8 cellular contexts compared by ENCODE assay signal in the genomic region with DNA sequence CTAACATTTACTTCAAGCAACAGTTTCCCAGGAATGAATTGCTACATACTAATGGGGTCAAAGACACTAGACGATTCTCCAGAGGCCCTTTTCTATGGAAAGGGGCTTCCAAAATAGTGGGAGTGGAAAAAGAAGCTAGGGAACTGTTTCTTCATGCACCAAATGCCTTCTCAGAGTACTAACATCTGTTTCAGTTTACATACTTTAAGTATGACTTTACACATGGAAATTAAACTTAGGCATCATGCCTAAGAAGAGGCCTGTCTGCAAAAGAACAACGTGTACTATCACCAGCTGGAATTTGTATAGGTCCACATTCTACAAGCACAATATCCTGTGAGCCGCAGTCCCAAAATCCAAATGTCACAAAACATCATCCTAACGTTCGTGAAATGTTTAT. TPM values are rescaled to one million over a fixed set of nuclear protein-coding genes. Genes with fewer than 3 reads are reported as not detected.
DNase-seq lines count a peak whose midpoint lies in the region; ATAC-seq, FAIRE-seq and TF ChIP-seq lines count a peak whose summit lies in the region.

No MANE protein-coding gene starts in this region.

- no peaks in the 10 kb centered on the region for H3K79me2 ChIP-seq in H1 (ENCODE audit: control insufficient read depth in 1 of 2, insufficient read depth in 2 of 2, low read length in 2 of 2)

- no peak overlapping the region for H3K27ac ChIP-seq in H1 (ENCODE audit: low read depth, low read length)
- peak overlapping the region; percentile 76 to 86 for H3K27ac ChIP-seq in uterus

- no peaks in the 10 kb centered on the region for H3K9me3 Mint-ChIP-seq in activated naive CD4-positive, alpha-beta T cell treated with anti-CD3 and anti-CD28 coated beads, Interleukin-2, amount 50 U/mL, for 24 hours
- H3K9me3 Mint-ChIP-seq in activated naive CD4-positive, alpha-beta T cell treated with anti-CD3 and anti-CD28 coated beads for 36 hours, result no peaks in the 10 kb centered on the region

- H3K9me3 ChIP-seq in H1 (ENCODE audit: insufficient read depth in 2 of 2, low read depth in 1 of 2, low read length in 1 of 2) (no peaks in the 10 kb centered on the region), mucosa of descending colon (no peaks in the 10 kb centered on the region), uterus (no peaks in the 10 kb centered on the region)

- CTCF ChIA-PET in activated naive CD4-positive, alpha-beta T cell treated with anti-CD3 and anti-CD28 coated beads for 36 hours (lab: Charles Lee), result interaction anchor here (0.6 to 3.4 kb wide), 14 partner anchors 13 to 888 kb away, joined by 3 to 53 read pairs (median 4); no protein-coding TSS in a partner anchor
- CTCF ChIA-PET in H1 (lab: Charles Lee; ENCODE audit: partially characterized antibody), result interaction anchor here (0.9 to 3.4 kb wide), 22 partner anchors 9 to 1568 kb away, joined by 3 to 23 read pairs (median 4); no protein-coding TSS in a partner anchor

- POLR2A ChIA-PET in H1 (lab: Charles Lee; ENCODE audit: partially characterized antibody), result interaction anchor here (1.0 kb wide), 1 partner anchor 317 kb away, joined by 3 read pairs; no protein-coding TSS in a partner anchor

- no peaks in the 10 kb centered on the region for H3K23me2 ChIP-seq in H1 (ENCODE audit: low read depth, low read length)

- no peak overlapping the region for H3K4me2 ChIP-seq in H1 (ENCODE audit: insufficient read depth in 1 of 2, low read depth in 2 of 2, low read length in 2 of 2)

- H2BK5ac ChIP-seq in H1 (ENCODE audit: low read depth, low read length), result no peak overlapping the region

- H3K56ac ChIP-seq in H1 (replicated peaks; ENCODE audit: insufficient read length, low read depth, low read length), result no peak overlapping the region

- no peaks in the 10 kb centered on the region for H3K79me1 ChIP-seq in H1 (ENCODE audit: low read depth, low read length)

- no peaks in the 10 kb centered on the region for H3K36me3 Mint-ChIP-seq in activated naive CD4-positive, alpha-beta T cell treated with anti-CD3 and anti-CD28 coated beads, Interleukin-2, amount 50 U/mL, for 24 hours
- no peaks in the 10 kb centered on the region for H3K36me3 Mint-ChIP-seq in activated naive CD4-positive, alpha-beta T cell treated with anti-CD3 and anti-CD28 coated beads for 36 hours (ENCODE audit: low read depth)

- H4K8ac ChIP-seq in H1 (ENCODE audit: extremely low read depth, insufficient read depth, low read length), result no peak overlapping the region

- H3K27ac Mint-ChIP-seq in activated naive CD4-positive, alpha-beta T cell treated with anti-CD3 and anti-CD28 coated beads, Interleukin-2, amount 50 U/mL, for 24 hours, result peak overlapping the region; percentile 38
- H3K27ac Mint-ChIP-seq in activated naive CD4-positive, alpha-beta T cell treated with anti-CD3 and anti-CD28 coated beads for 36 hours, result no peak overlapping the region

- intact Hi-C loops in activated naive CD4-positive, alpha-beta T cell treated with anti-CD3 and anti-CD28 coated beads for 36 hours (cut with micrococcal nuclease), result loop anchor here (1.0 to 5.0 kb wide), 10 partner anchors 65 to 1910 kb away; no protein-coding TSS in a partner anchor
- intact Hi-C loops in mucosa of descending colon (cut with DNase I, micrococcal nuclease) (loop anchor here in 1 of 2 donors (10.0 kb wide), 1 partner anchor 887 kb away; no protein-coding TSS in a partner anchor), uterus (cut with DNase I; ENCODE audit: low total_unique reads) (no loop called here)

- H2BK12ac ChIP-seq in H1 (ENCODE audit: low read depth, low read length), result no peak overlapping the region

- H2BK20ac ChIP-seq in H1 (ENCODE audit: low read length), result no peak overlapping the region

- no peak overlapping the region for H2BK120ac ChIP-seq in H1 (replicated peaks; ENCODE audit: low read depth, low read length)

- no peak overlapping the region for H3K14ac ChIP-seq in H1 (ENCODE audit: insufficient read length)

- H4K5ac ChIP-seq in H1 (ENCODE audit: insufficient read length, low read depth, low read length), result no peak overlapping the region

- FAIRE-seq in H1 (lab: Jason Lieb, UNC), result no peak

- H2AK5ac ChIP-seq in H1 (ENCODE audit: low read depth, low read length), result no peak overlapping the region

- H3K4me3 Mint-ChIP-seq in activated naive CD4-positive, alpha-beta T cell treated with anti-CD3 and anti-CD28 coated beads, Interleukin-2, amount 50 U/mL, for 24 hours, result no peak overlapping the region
- H3K4me3 Mint-ChIP-seq in activated naive CD4-positive, alpha-beta T cell treated with anti-CD3 and anti-CD28 coated beads for 36 hours, result no peak overlapping the region

- H4K20me1 ChIP-seq in H1 (replicated peaks in 1 of 2; ENCODE audit: control insufficient read depth in 1 of 2, insufficient read depth in 2 of 2, low read length in 2 of 2), result no peaks in the 10 kb centered on the region

- TF ChIP-seq EP300 in H1 (IDR thresholded peaks at IDR 0.05; ENCODE audit: borderline replicate concordance in 1 of 2, low read depth in 2 of 2, low read length in 2 of 2), result no peak

- no peak overlapping the region for H4K91ac ChIP-seq in H1 (replicated peaks; ENCODE audit: insufficient read length, low read length)

- H3K27me3 ChIP-seq in H1 (replicated peaks in 1 of 4; ENCODE audit: control insufficient read depth in 3 of 4, extremely low read depth in 1 of 4, insufficient read depth in 3 of 4, low read length in 3 of 4), result no peaks in the 10 kb centered on the region
- no peaks in the 10 kb centered on the region for H3K27me3 ChIP-seq in uterus

- H3K4ac ChIP-seq in H1 (replicated peaks; ENCODE audit: insufficient read length, low read depth, low read length), result no peak overlapping the region

- ATAC-seq in mucosa of descending colon (peak; percentile 56), HG02588 (IDR thresholded peaks at IDR 0.05; ENCODE audit: unreplicated experiment) (no peak)

- TF ChIP-seq RAD21 in H1 (IDR thresholded peaks at IDR 0.05 in 1 of 2, conservative IDR thresholded peaks at IDR 0.05 in 1 of 2; ENCODE audit: low read depth in 2 of 2, low read length in 2 of 2), result no peak

- no peak for DNase-seq in activated naive CD4-positive, alpha-beta T cell treated with anti-CD3 and anti-CD28 coated beads for 36 hours
- DNase-seq in H1 (ENCODE audit: low read depth in 1 of 2, low spot score in 2 of 2) (no peak), mucosa of descending colon (no peak), uterus (peak in 1 of 2 donors; percentile 30), activated T-cell treated with anti-CD3 and anti-CD28 coated beads for 4 hours (no peak)
- no peak for DNase-seq in activated CD8-positive, alpha-beta memory T cell treated with anti-CD3 and anti-CD28 coated beads for 24 hours

- no peak overlapping the region for H3K9ac ChIP-seq in H1 (replicated peaks in 1 of 4; ENCODE audit: extremely low read depth in 1 of 4, low read depth in 3 of 4, low read length in 3 of 4)

- H3K4me3 ChIP-seq in H1 (ENCODE audit: extremely low read depth in 1 of 4, insufficient read depth in 2 of 4, low read depth in 3 of 4, low read length in 4 of 4) (no peak overlapping the region), mucosa of descending colon (no peak overlapping the region), uterus (no peak overlapping the region)

- 0 out of 2 replicates have a peak overlapping the region, but pooled peaks have one; percentile 25 for H2AFZ ChIP-seq in H1 (ENCODE audit: low read length)

- no peaks in the 10 kb centered on the region for H3K27me3 Mint-ChIP-seq in activated naive CD4-positive, alpha-beta T cell treated with anti-CD3 and anti-CD28 coated beads, Interleukin-2, amount 50 U/mL, for 24 hours
- H3K27me3 Mint-ChIP-seq in activated naive CD4-positive, alpha-beta T cell treated with anti-CD3 and anti-CD28 coated beads for 36 hours (ENCODE audit: low read depth), result no peaks in the 10 kb centered on the region

- no peak overlapping the region for H3K18ac ChIP-seq in H1 (ENCODE audit: extremely low read depth, low read length)

- no peak overlapping the region for H3K23ac ChIP-seq in H1 (ENCODE audit: insufficient read length)

- TF ChIP-seq POLR2A in H1 (IDR thresholded peaks at IDR 0.05; ENCODE audit: control extremely low read depth in 1 of 2, low read depth in 2 of 2, low read length in 2 of 2), result no peak
- no peak for TF ChIP-seq POLR2A in uterus (IDR thresholded peaks at IDR 0.05)

- peaks cover 39% of the 10 kb centered on the region for H3K4me1 Mint-ChIP-seq in activated naive CD4-positive, alpha-beta T cell treated with anti-CD3 and anti-CD28 coated beads, Interleukin-2, amount 50 U/mL, for 24 hours
- H3K4me1 Mint-ChIP-seq in activated naive CD4-positive, alpha-beta T cell treated with anti-CD3 and anti-CD28 coated beads for 36 hours (ENCODE audit: low read depth), result peaks cover 29% of the 10 kb centered on the region

- H3K4me1 ChIP-seq in H1 (replicated peaks in 1 of 4; ENCODE audit: control insufficient read depth in 3 of 4, insufficient read depth in 4 of 4, low read length in 3 of 4), result no peaks in the 10 kb centered on the region
- H3K4me1 ChIP-seq in mucosa of descending colon (ENCODE audit: low read depth), result no peaks in the 10 kb centered on the region
- H3K4me1 ChIP-seq in uterus, result no peaks in the 10 kb centered on the region

- no peak overlapping the region for H2BK15ac ChIP-seq in H1 (ENCODE audit: low read length)

- no peak for TF ChIP-seq CTCF in H1 (IDR thresholded peaks at IDR 0.05; ENCODE audit: control extremely low read depth in 1 of 3, insufficient read depth in 1 of 3, low read depth in 1 of 3, low read length in 3 of 3)
- no peak for TF ChIP-seq CTCF in mucosa of descending colon (IDR thresholded peaks at IDR 0.05)
- TF ChIP-seq CTCF in uterus (IDR thresholded peaks at IDR 0.05), result no peak

- 59% methylated on average over 5 of the region's 5 CpGs; no CpG with 5 or more reads in 1 of the 2 experiments for WGBS in H1 (ENCODE audit: extremely low coverage in 1 of 2, insufficient coverage in 1 of 2, insufficient read length in 1 of 2, insufficient replicate concordance in 2 of 2, low coverage in 1 of 2, low lambda C conversion rate in 2 of 2, missing lambda C conversion rate in 1 of 2), 2 experiments

- H3K36me3 ChIP-seq in H1 (ENCODE audit: control insufficient read depth in 2 of 4, insufficient read depth in 4 of 4, low read length in 3 of 4) (no peaks in the 10 kb centered on the region), mucosa of descending colon (ENCODE audit: low read depth) (no peaks in the 10 kb centered on the region), uterus (no peaks in the 10 kb centered on the region)

RNA-seq across cellular contexts. Expression of gene WDR75, which starts 29.4 kb away (rescaled TPM):
- total RNA-seq in activated naive CD4-positive, alpha-beta T cell treated with anti-CD3 and anti-CD28 coated beads for 36 hours, result 10 to 100 TPM; 69.7 to 72.7 TPM
- 69.3 and 77.1 TPM in 2 replicates for total RNA-seq in H1 (2021; fragmentation: NEBNext Ultra II Directional; extraction: Animal tissue kit (Norgen Biotek cat#: 25700))
- 15.3 and 26.9 TPM in 2 replicates for polyA plus RNA-seq in H1 (2011; rRNA removed)
- polyA plus RNA-seq in H1 (2011; cell fraction: cytosol; rRNA removed), result 37.8 TPM
- polyA plus RNA-seq in H1 (2011; cell fraction: nucleus; rRNA removed), result 73.4 TPM
- 32.7 to 132 TPM (median 37.1 TPM) in 4 replicates for polyA plus RNA-seq in H1 (2012, experiment 1 of 2)
- 4.9 TPM for polyA plus RNA-seq in H1 (2012, experiment 2 of 2)
- polyA plus RNA-seq in H1 (2013, experiment 1 of 2), result 67.8 TPM
- polyA plus RNA-seq in H1 (2013, experiment 2 of 2), result 63.8 TPM
- 102 and 141 TPM in 2 replicates for polyA minus RNA-seq in H1 (2011; rRNA and poly(A)+ RNA removed)
- polyA minus RNA-seq in H1 (2011; cell fraction: cytosol; rRNA and poly(A)+ RNA removed), result 25.9 TPM
- 167 TPM for polyA minus RNA-seq in H1 (2011; cell fraction: nucleus; rRNA and poly(A)+ RNA removed)
- total RNA-seq in mucosa of descending colon, result 10 to 100 TPM; 20.6 to 28.4 (median 24.6) TPM
- 100 to 1,000 TPM in 1 of 4 donors, 10 to 100 TPM in 3; 24.8 to 103 (median 48.8) TPM for total RNA-seq in uterus
